Comparison of ENCODE assay signal across 20 cellular contexts in genomic region chr7:150909192-150909591, GRCh38. TPM values are rescaled to one million over a fixed set of nuclear protein-coding genes. Genes with fewer than 3 reads are reported as not detected.
DNase-seq lines count a peak whose midpoint lies in the region; ATAC-seq and TF ChIP-seq lines count a peak whose summit lies in the region.
"Had no signal": no experiment of that assay in that cellular context is flagged by ENCODE, and none has a peak within 500 bp of the region (broad histone marks: within the 10 kb centered on the region; RNA-seq: fewer than 3 reads in every experiment).

No MANE protein-coding gene starts in this region.

- H3K36me3 ChIP-seq in DND-41 (ENCODE audit: insufficient read depth, low read length): no peaks in the 10 kb centered on the region
- H3K36me3 ChIP-seq: esophagus squamous epithelium, left lung, thoracic aorta had no signal

- H3K27me3 ChIP-seq in DND-41 (ENCODE audit: insufficient read depth, low read length, poor library complexity): peaks cover 3% of the 10 kb centered on the region

- H3K9me3 ChIP-seq in DND-41 (ENCODE audit: insufficient read depth, low read length, severe bottlenecking): no peaks in the 10 kb centered on the region
- H3K9me3 ChIP-seq: esophagus squamous epithelium, left lung, thoracic aorta had no signal

- H3K4me1 ChIP-seq in DND-41 (ENCODE audit: insufficient read depth, low read length): peaks cover 2% of the 10 kb centered on the region; the same call in 1 of the 2 replicates

- H3K9me3 Mint-ChIP-seq in naive thymus-derived CD8-positive, alpha-beta T cell: peaks cover 0 to 2% (median 0%) of the 10 kb centered on the region in 9 donors

- H3K4me3 Mint-ChIP-seq in naive thymus-derived CD8-positive, alpha-beta T cell: peak overlapping the region in 8 of 10 donors; percentile 23 to 74 (median 58)

- peaks cover 0 to 23% (median 3%) of the 10 kb centered on the region in 5 donors for H3K27me3 Mint-ChIP-seq in naive thymus-derived CD8-positive, alpha-beta T cell

- no peak for TF ChIP-seq CTCF in DND-41 (IDR thresholded peaks at IDR 0.05; ENCODE audit: borderline replicate concordance, extremely low read depth, low read length, poor library complexity, severe bottlenecking)

- peak; percentile 58 for DNase-seq in DND-41
- DNase-seq in KBM-7: peak; percentile 41
- peak; percentile 36 for DNase-seq in activated CD8-positive, alpha-beta memory T cell treated with anti-CD3 and anti-CD28 coated beads, Interleukin-2, amount 50 U/mL, for 4 hours
- DNase-seq in naive thymus-derived CD8-positive, alpha-beta T cell: peak in 7 of 10 donors; percentile 15 to 66 (median 46)
- no peak for DNase-seq in left ventricle myocardium superior
- no peak for DNase-seq in NCI-H1417 treated with DMSO at 0.1 percent for 48 hours (lab: John Stamatoyannopoulos, UW)
- DNase-seq: activated CD4-positive, CD25-positive, alpha-beta regulatory T cell; esophagus squamous epithelium; left lung; naive B cell; NCI-H2081 treated with DMSO at 0.1 percent for 48 hours; NCI-H774; retina; SIG-M5 had no signal

- H3K27ac Mint-ChIP-seq in naive thymus-derived CD8-positive, alpha-beta T cell: peak overlapping the region in 8 of 10 donors; percentile 5 to 87 (median 64)
- H3K27ac Mint-ChIP-seq: CD14-positive monocyte had no signal

- intact Hi-C loops in left ventricle myocardium superior (cut with micrococcal nuclease): no loop called here

- H3K36me3 Mint-ChIP-seq in naive thymus-derived CD8-positive, alpha-beta T cell: no peaks in the 10 kb centered on the region
- H3K36me3 Mint-ChIP-seq: CD14-positive monocyte, naive B cell had no signal

- no peak overlapping the region for H3K9ac ChIP-seq in DND-41 (ENCODE audit: low read depth, low read length)

- peaks cover 12 to 21% (median 13%) of the 10 kb centered on the region in 4 donors for H3K4me1 Mint-ChIP-seq in naive thymus-derived CD8-positive, alpha-beta T cell
- H3K4me1 Mint-ChIP-seq: CD14-positive monocyte had no signal

- no peak overlapping the region for H2AFZ ChIP-seq in DND-41 (ENCODE audit: low read depth, low read length)
- H2AFZ ChIP-seq: hepatocyte had no signal

- no peaks in the 10 kb centered on the region; the same call in 1 of the 2 replicates for H4K20me1 ChIP-seq in DND-41 (ENCODE audit: insufficient read depth, low read length)

- ATAC-seq in DND-41 (ENCODE audit: insufficient read depth, low read depth): peak; percentile 92
- ATAC-seq in naive thymus-derived CD8-positive, alpha-beta T cell: peak; percentile 94 to 99
- ATAC-seq in left ventricle myocardium superior: no peak
- ATAC-seq in GM19023 (IDR thresholded peaks at IDR 0.05; ENCODE audit: unreplicated experiment): no peak
- ATAC-seq in HG03460 (IDR thresholded peaks at IDR 0.05; ENCODE audit: unreplicated experiment): no peak
- ATAC-seq: left lung had no signal

- H3K4me2 ChIP-seq in DND-41 (ENCODE audit: insufficient read depth, low read length): no peak overlapping the region
- H3K4me2 ChIP-seq: hepatocyte had no signal

- H3K4me3 ChIP-seq in DND-41 (ENCODE audit: low read depth in 1 of 2, low read length in 2 of 2): no peak overlapping the region
- H3K4me3 ChIP-seq: esophagus squamous epithelium, hepatocyte, left lung, thoracic aorta had no signal

- no peaks in the 10 kb centered on the region for H3K79me2 ChIP-seq in DND-41 (ENCODE audit: insufficient read depth, low read length)
- H3K79me2 ChIP-seq: hepatocyte had no signal

- in situ Hi-C loops in KBM-7 (cut with MboI; ENCODE audit: low pct_unique_long_range_greater_than_20kb, low sequenced_read_pairs): no loop called here

- no peak overlapping the region for H3K27ac ChIP-seq in DND-41 (ENCODE audit: low read length)
- H3K27ac ChIP-seq: esophagus squamous epithelium, hepatocyte, HL-60, left lung, thoracic aorta had no signal

- POLR2A ChIA-PET in naive thymus-derived CD8-positive, alpha-beta T cell (lab: Charles Lee): interaction anchor here (0.7 to 0.9 kb wide), 2 partner anchors 65 to 353 kb away, joined by 3 to 7 read pairs; no protein-coding TSS in a partner anchor

RNA-seq across cellular contexts. Expression of gene AOC1, which starts 56.9 kb away (rescaled TPM):
- total RNA-seq in naive thymus-derived CD8-positive, alpha-beta T cell: not detected
- polyA plus RNA-seq in naive thymus-derived CD8-positive, alpha-beta T cell: not detected
- 0.17 TPM for total RNA-seq in left ventricle myocardium superior
- total RNA-seq: thoracic aorta had no signal

Comparison
In these comparisons a context has a peak if more than half of its experiments do, and no peak if none do; other contexts are left out.
1. ATAC-seq: peak in DND-41 (single experiment) and naive thymus-derived CD8-positive, alpha-beta T cell (2 of 2); none in left ventricle myocardium superior (single experiment), GM19023 (single experiment) and HG03460 (single experiment).
2. DNase-seq: peak in DND-41 (single experiment), KBM-7 (single experiment), activated CD8-positive, alpha-beta memory T cell treated with anti-CD3 and anti-CD28 coated beads, Interleukin-2, amount 50 U/mL, for 4 hours (single experiment) and naive thymus-derived CD8-positive, alpha-beta T cell (7 of 10); none in left ventricle myocardium superior (single experiment) and NCI-H1417 treated with DMSO at 0.1 percent for 48 hours (single experiment).